ENCODE assay signal across 10 cellular contexts in the genomic region with DNA sequence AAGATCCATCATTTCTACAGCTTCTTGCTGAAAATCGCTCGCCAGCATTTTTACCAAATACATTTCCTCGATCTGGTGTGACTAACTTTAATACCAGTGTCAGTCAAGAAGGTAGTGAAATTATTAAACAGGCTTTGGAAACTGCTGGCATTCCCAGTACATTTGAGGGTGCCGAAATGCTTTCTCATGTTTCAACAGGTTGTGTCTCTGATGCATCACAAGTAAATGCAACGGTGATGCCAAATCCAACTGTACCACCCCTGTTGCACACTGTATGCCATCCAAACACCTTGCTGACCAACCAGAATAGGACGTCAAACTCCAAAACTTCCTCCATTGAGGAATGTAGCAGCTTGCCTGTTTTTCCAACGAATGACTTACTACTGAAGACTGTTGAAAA.
"Had no signal": no experiment of that assay in that cellular context is flagged by ENCODE, and none has a peak within 500 bp of the region (broad histone marks: within the 10 kb centered on the region; RNA-seq: fewer than 3 reads in every experiment).

No MANE protein-coding gene starts in this region.

- DNase-seq: GM23248, H7, IMR-90, Kasumi-1, KG1 had no signal

- H3K4me1 ChIP-seq: HAP-1 had no signal

- H2AFZ ChIP-seq: GM23248 had no signal

- H3K9me3 ChIP-seq: HAP-1 had no signal

- FAIRE-seq: H1, HTR-8/SVneo, K562 had no signal

- H3K9ac ChIP-seq: GM23248 had no signal

- H3K4me3 ChIP-seq: GM23248, HAP-1, K562 had no signal

- ATAC-seq: HCT116, K562 had no signal

- H3K27ac ChIP-seq: GM23248 had no signal
